8 cellular contexts compared by ENCODE assay signal in the genomic region with DNA sequence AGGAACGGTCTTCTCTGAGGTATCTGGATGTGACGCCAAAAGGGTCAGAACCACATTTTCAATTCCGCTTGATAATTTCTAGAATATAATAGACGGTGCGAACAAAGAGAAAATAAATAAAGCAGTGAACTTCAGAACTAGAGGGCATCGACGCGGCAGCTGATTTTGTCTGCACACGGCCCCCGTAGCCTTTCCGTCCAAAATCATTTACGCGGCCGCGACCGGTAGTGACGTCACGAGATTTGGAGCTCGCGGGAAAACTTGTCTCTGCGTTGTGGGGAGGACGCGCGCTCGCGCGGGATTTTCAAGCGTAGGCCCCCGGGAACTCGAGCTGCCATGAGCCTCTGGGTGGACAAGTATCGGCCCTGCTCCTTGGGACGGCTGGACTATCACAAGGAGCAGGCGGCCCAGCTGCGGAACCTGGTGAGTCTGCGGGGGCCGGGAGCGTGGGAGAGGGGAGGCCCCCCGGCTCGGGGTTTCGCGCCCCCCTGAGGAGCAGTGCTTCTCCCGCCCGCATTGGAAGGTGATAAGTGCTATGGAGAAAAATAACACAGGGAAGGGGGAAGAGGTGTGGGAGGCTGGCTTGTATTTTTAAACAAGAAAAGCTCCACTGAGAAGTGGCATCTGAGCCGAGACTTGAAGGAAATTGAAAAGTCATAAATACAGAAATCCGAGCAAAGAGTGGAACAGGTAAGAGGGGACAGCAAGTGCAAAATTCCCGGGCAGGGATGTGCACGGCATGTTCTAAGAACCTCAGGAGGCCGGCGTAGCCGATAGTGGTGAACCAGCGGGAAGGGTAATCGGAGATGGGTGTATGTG. TPM values are rescaled to one million over a fixed set of nuclear protein-coding genes. Genes with fewer than 3 reads are reported as not detected.
DNase-seq lines count a peak whose midpoint lies in the region; ATAC-seq and TF ChIP-seq lines count a peak whose summit lies in the region.

RFC3 (plus strand) TSS at position 307 of the 819 bp plus-strand sequence; CDS start at position 337, 30 bp downstream.

- no peaks in the 10 kb centered on the region for H3K27me3 ChIP-seq in BLaER1 treated with 17β-estradiol and CSF1 and Interleukin-3, amounts not matched to agents 10 nM and 100 nM
- no peaks in the 10 kb centered on the region for H3K27me3 ChIP-seq in left lung

- H3K4me1 ChIP-seq in BLaER1 treated with 17β-estradiol and CSF1 and Interleukin-3, amounts not matched to agents 10 nM and 100 nM, result peaks cover 6 to 25% (median 12%) of the 10 kb centered on the region in 10 experiments; a peak in 19 of 20 replicates
- peaks cover 0 to 9% of the 10 kb centered on the region in 2 donors for H3K4me1 ChIP-seq in left lung

- peaks cover 4% of the 10 kb centered on the region for H3K27me3 Mint-ChIP-seq in dendritic cell treated with granulocyte-macrophage colony-stimulating factor and Interleukin-4, amounts not matched to agents 40 ng/mL and 50 ng/mL, for 4 days

- H3K27ac Mint-ChIP-seq in dendritic cell treated with granulocyte-macrophage colony-stimulating factor and Interleukin-4, amounts not matched to agents 40 ng/mL and 50 ng/mL, for 4 days, result peak within 1 kb of the TSS; percentile 93

- H3K9me3 ChIP-seq in BLaER1 treated with 17β-estradiol and CSF1 and Interleukin-3, amounts not matched to agents 10 nM and 100 nM (replicated peaks in 1 of 11), result no peaks in the 10 kb centered on the region
- no peaks in the 10 kb centered on the region for H3K9me3 ChIP-seq in left lung

- H3K4me2 ChIP-seq in BLaER1 treated with 17β-estradiol and CSF1 and Interleukin-3, amounts not matched to agents 10 nM and 100 nM, result peak within 1 kb of the TSS; percentile 68 to 98 (median 81)

- no peaks in the 10 kb centered on the region for H3K9me3 Mint-ChIP-seq in dendritic cell treated with granulocyte-macrophage colony-stimulating factor and Interleukin-4, amounts not matched to agents 40 ng/mL and 50 ng/mL, for 4 days

- no peak for TF ChIP-seq CTCF in left lung (IDR thresholded peaks at IDR 0.05)

- H3K36me3 ChIP-seq in BLaER1 treated with 17β-estradiol and CSF1 and Interleukin-3, amounts not matched to agents 10 nM and 100 nM, result peaks cover 5 to 35% (median 29%) of the 10 kb centered on the region in 11 experiments; a peak in 19 of 22 replicates
- H3K36me3 ChIP-seq in left lung, result no peaks in the 10 kb centered on the region

- intact Hi-C loops in dendritic cell treated with granulocyte-macrophage colony-stimulating factor and Interleukin-4, amounts not matched to agents 40 ng/mL and 50 ng/mL, for 4 days (cut with micrococcal nuclease), result loop anchor here (2.0 kb wide), 1 partner anchor 275 kb away; no protein-coding TSS in a partner anchor
- intact Hi-C loops in left lung (cut with DNase I), result no loop called here

- peaks cover 13% of the 10 kb centered on the region for H3K4me1 Mint-ChIP-seq in dendritic cell treated with granulocyte-macrophage colony-stimulating factor and Interleukin-4, amounts not matched to agents 40 ng/mL and 50 ng/mL, for 4 days (ENCODE audit: low read depth)

- H3K27ac ChIP-seq in BLaER1 treated with 17β-estradiol and CSF1 and Interleukin-3, amounts not matched to agents 10 nM and 100 nM, result peak within 1 kb of the TSS; percentile 40 to 95 (median 90)
- peak within 1 kb of the TSS; percentile 20 to 78 for H3K27ac ChIP-seq in left lung

- peaks cover 0 to 6% (median 0%) of the 10 kb centered on the region in 11 experiments; a peak in 4 of 22 replicates for H4K20me1 ChIP-seq in BLaER1 treated with 17β-estradiol and CSF1 and Interleukin-3, amounts not matched to agents 10 nM and 100 nM

- H3K9ac ChIP-seq in BLaER1 treated with 17β-estradiol and CSF1 and Interleukin-3, amounts not matched to agents 10 nM and 100 nM, result peak within 1 kb of the TSS; percentile 86 to 96 (median 92)

- peaks cover 21% of the 10 kb centered on the region for H3K36me3 Mint-ChIP-seq in dendritic cell treated with granulocyte-macrophage colony-stimulating factor and Interleukin-4, amounts not matched to agents 40 ng/mL and 50 ng/mL, for 4 days (ENCODE audit: low read depth)

- DNase-seq in NCI-H748 treated with DMSO at 0.1 percent for 48 hours (lab: John Stamatoyannopoulos, UW) (peak; percentile 92), left lung (peak; percentile 95)
- peak; percentile 83 to 90 for DNase-seq in activated CD4-positive, alpha-beta T cell treated with anti-CD3 and anti-CD28 coated beads, Interleukin-2, amount 50 U/mL, for 24 hours (ENCODE audit: low read depth in 1 of 2, low spot score in 1 of 2)
- peak; percentile 85 to 89 for DNase-seq in stimulated activated CD4-positive, alpha-beta T cell treated with anti-CD3 and anti-CD28 coated beads, Interleukin-2, amount 100 ng/mL, for 48 hours

- peak within 1 kb of the TSS; percentile 79 to 97 (median 91) for H3K4me3 ChIP-seq in BLaER1 treated with 17β-estradiol and CSF1 and Interleukin-3, amounts not matched to agents 10 nM and 100 nM
- H3K4me3 ChIP-seq in left lung, result peak within 1 kb of the TSS; percentile 73 to 78

- peak within 1 kb of the TSS; percentile 96 for H3K4me3 Mint-ChIP-seq in dendritic cell treated with granulocyte-macrophage colony-stimulating factor and Interleukin-4, amounts not matched to agents 40 ng/mL and 50 ng/mL, for 4 days

- peak; percentile 92 for ATAC-seq in GM19351 (IDR thresholded peaks at IDR 0.05; ENCODE audit: unreplicated experiment)
- ATAC-seq in HG03521 (IDR thresholded peaks at IDR 0.05; ENCODE audit: unreplicated experiment), result peak; percentile 92
- ATAC-seq in left lung, result peak; percentile 95

RNA-seq across cellular contexts. Expression of gene RFC3, which starts in this region (rescaled TPM):
- total RNA-seq in left lung, result 10 to 100 TPM in 1 of 2 donors, 1 to 10 TPM in 1; 8.0 to 18.5 TPM

Comparison
In these comparisons a context has a peak if more than half of its experiments do, and no peak if none do; other contexts are left out.
1. Peak in every context shown above with its lines: DNase-seq, ATAC-seq, H3K4me3 ChIP-seq and H3K27ac ChIP-seq.